Comparison of ENCODE assay signal across 14 cellular contexts in the genomic region with DNA sequence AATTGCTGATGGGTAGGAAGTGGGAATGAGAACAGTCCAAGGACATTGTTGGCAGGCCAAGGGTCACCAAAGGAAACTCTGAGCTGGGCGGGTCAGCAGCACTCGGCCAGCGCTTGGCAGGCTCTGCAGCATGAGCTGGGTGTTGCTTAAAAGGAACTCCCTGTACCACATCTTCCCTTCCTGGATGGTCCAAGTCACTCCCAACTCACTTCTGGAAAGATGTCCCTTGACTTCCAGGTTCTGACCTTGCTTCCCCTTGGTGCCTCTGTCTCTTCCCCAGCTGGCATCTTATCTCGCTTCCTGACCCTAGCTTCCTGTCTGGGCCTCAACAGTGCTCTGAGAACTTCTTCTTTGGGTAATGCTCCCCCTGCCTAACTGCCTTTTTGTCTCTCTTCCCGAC. TPM values are rescaled to one million over a fixed set of nuclear protein-coding genes. Genes with fewer than 3 reads are reported as not detected.
DNase-seq lines count a peak whose midpoint lies in the region; ATAC-seq and TF ChIP-seq lines count a peak whose summit lies in the region.
"Had no signal": no experiment of that assay in that cellular context is flagged by ENCODE, and none has a peak within 500 bp of the region (broad histone marks: within the 10 kb centered on the region; RNA-seq: fewer than 3 reads in every experiment).

No MANE protein-coding gene starts in this region.

- TF ChIP-seq POLR2A in sigmoid colon (IDR thresholded peaks at IDR 0.05) = no peak

- H3K27me3 ChIP-seq in HL-60 (ENCODE audit: insufficient read depth, poor library complexity, severe bottlenecking) (no peaks in the 10 kb centered on the region), right cardiac atrium (ENCODE audit: control insufficient read depth, insufficient read depth) (no peaks in the 10 kb centered on the region), sigmoid colon (no peaks in the 10 kb centered on the region)

- ATAC-seq in right cardiac atrium (peak; percentile 95 to 98), GM21529 (IDR thresholded peaks at IDR 0.05; ENCODE audit: unreplicated experiment) (no peak), GM19397 (IDR thresholded peaks at IDR 0.05; ENCODE audit: unreplicated experiment) (no peak)

- H3K4me3 ChIP-seq in HL-60 (replicated peaks; ENCODE audit: insufficient read depth, low read length) (no peak overlapping the region), right cardiac atrium (ENCODE audit: low read length) (no peak overlapping the region), sigmoid colon (no peak overlapping the region)

- peak in 1 of 4 donors; percentile 26 for TF ChIP-seq EP300 in sigmoid colon (IDR thresholded peaks at IDR 0.05)

- WGBS in adipose tissue, 3 donors = 28 to 65% (median 30%) methylated on average over 5 of the region's 5 CpGs
- WGBS in right cardiac atrium = 51% methylated on average over 5 of the region's 5 CpGs
- 43 to 59% methylated on average over 5 of the region's 5 CpGs for WGBS in sigmoid colon, 2 donors

- H3K36me3 ChIP-seq in sigmoid colon = no peaks in the 10 kb centered on the region

- H3K4me1 ChIP-seq in right cardiac atrium (ENCODE audit: control insufficient read depth, insufficient read depth, low read length) (no peaks in the 10 kb centered on the region), sigmoid colon (no peaks in the 10 kb centered on the region)

- TF ChIP-seq CTCF in HL-60 (IDR thresholded peaks at IDR 0.05; ENCODE audit: insufficient read depth, low read length) = no peak
- TF ChIP-seq CTCF in sigmoid colon (IDR thresholded peaks at IDR 0.05) = no peak

- peak overlapping the region; percentile 78 for H3K27ac ChIP-seq in HL-60 (replicated peaks)
- peak overlapping the region; percentile 17 for H3K27ac ChIP-seq in adipose tissue (ENCODE audit: low read depth, low read length)
- peak overlapping the region; percentile 18 for H3K27ac ChIP-seq in right cardiac atrium (ENCODE audit: low read length)
- peak overlapping the region; percentile 5 to 61 (median 44) for H3K27ac ChIP-seq in sigmoid colon
- H3K27ac ChIP-seq: RWPE1 had no signal

- DNase-seq in HL-60 (ENCODE audit: low read depth in 1 of 2, low spot score in 1 of 2) (peak; percentile 74 to 92), right cardiac atrium (peak; percentile 74 to 90 (median 81)), sigmoid colon (no peak), HuH-7 (ENCODE audit: low spot score) (no peak), activated gamma-delta T cell treated with Interleukin-2 at 50 U/mL for 16 hours (no peak)
- DNase-seq: activated CD8-positive, alpha-beta memory T cell treated with anti-CD3 and anti-CD28 coated beads, Interleukin-2, amount 50 U/mL, for 48 hours; C1 segment of cervical spinal cord; cortex of kidney; kidney glomerular epithelial cell; NCI-H446 had no signal

- intact Hi-C loops in right cardiac atrium (cut with DNase I) (no loop called here), sigmoid colon (cut with DNase I) (no loop called here)

- no peaks in the 10 kb centered on the region for H3K9me3 ChIP-seq in right cardiac atrium (ENCODE audit: control insufficient read depth, low read length)
- H3K9me3 ChIP-seq in sigmoid colon = no peaks in the 10 kb centered on the region

RNA-seq across cellular contexts. Expression of a gene that starts 24.8 kb away (rescaled TPM):
- polyA plus RNA-seq in adipose tissue (10 to 100 TPM in 2 of 3 donors, 1 to 10 TPM in 1; 6.0 to 32.6 (median 27.6) TPM), right cardiac atrium (10.4 TPM), sigmoid colon (10 to 100 TPM in 2 of 3 donors, 1 to 10 TPM in 1; 9.5 to 19.8 (median 10.8) TPM)
- total RNA-seq in right cardiac atrium (10 to 100 TPM; 19.0 to 30.1 (median 23.1) TPM), sigmoid colon (10 to 100 TPM; 22.1 to 30.3 (median 28.6) TPM)

Comparison
In these comparisons a context has a peak if more than half of its experiments do, and no peak if none do; other contexts are left out.
1. DNase-seq: peak in HL-60 (2 of 2) and right cardiac atrium (3 of 3); none in sigmoid colon (single experiment), HuH-7 (single experiment) and activated gamma-delta T cell treated with Interleukin-2 at 50 U/mL for 16 hours (single experiment).
2. H3K27ac ChIP-seq: peak in every context shown above with its lines; median percentile 78 in HL-60; 44 in sigmoid colon; 18 in right cardiac atrium; 17 in adipose tissue.
3. ATAC-seq: peak in right cardiac atrium (2 of 2); none in GM21529 (single experiment) and GM19397 (single experiment).